ENCODE assay signal across 9 cellular contexts in genomic region chr4:138981930-138982390, GRCh38. TPM values are rescaled to one million over a fixed set of nuclear protein-coding genes. Genes with fewer than 3 reads are reported as not detected.
DNase-seq lines count a peak whose midpoint lies in the region; ATAC-seq and TF ChIP-seq lines count a peak whose summit lies in the region.
"Had no signal": no experiment of that assay in that cellular context is flagged by ENCODE, and none has a peak within 500 bp of the region (broad histone marks: within the 10 kb centered on the region; RNA-seq: fewer than 3 reads in every experiment).

No MANE protein-coding gene starts in this region.

- H3K4me1 ChIP-seq in SK-N-SH (ENCODE audit: control insufficient read depth in 1 of 2, insufficient read depth in 2 of 2, low read depth in 1 of 2, low read length in 1 of 2) (no peaks in the 10 kb centered on the region), vagina (peaks cover 8% of the 10 kb centered on the region)

- intact Hi-C loops in vagina (cut with DNase I): no loop called here
- intact Hi-C loops in activated T-helper 2 cell treated with anti-CD3 and anti-CD28 coated beads, Interferon-gamma antibody, Interleukin-2, Interleukin-4, amounts not matched to agents 10 μg/mL and 5 μg/mL and 100 μg/mL, durations not matched to agents 14 hours and 24 hours and 36 hours (cut with micrococcal nuclease): no loop called here

- H3K79me2 ChIP-seq in SK-N-SH (ENCODE audit: insufficient read depth): no peaks in the 10 kb centered on the region

- H3K9ac ChIP-seq in SK-N-SH: no peak overlapping the region

- TF ChIP-seq CTCF in SK-N-SH (IDR thresholded peaks at IDR 0.05): 0 out of 2 replicates have a peak, but pooled peaks have one; percentile 7
- no peak for TF ChIP-seq CTCF in coronary artery (IDR thresholded peaks at IDR 0.05)
- no peak for TF ChIP-seq CTCF in mesothelial cell of epicardium (IDR thresholded peaks at IDR 0.05; ENCODE audit: unreplicated experiment)
- TF ChIP-seq CTCF in vagina (IDR thresholded peaks at IDR 0.05): peak in 1 of 3 experiments; percentile 20

- H3K36me3 ChIP-seq in SK-N-SH (replicated peaks in 1 of 2; ENCODE audit: control insufficient read depth in 1 of 2, insufficient read depth in 2 of 2, low read length in 1 of 2) (no peaks in the 10 kb centered on the region), vagina (no peaks in the 10 kb centered on the region)

- TF ChIP-seq RAD21 in SK-N-SH (IDR thresholded peaks at IDR 0.05; ENCODE audit: low read length): no peak

- H3K9me2 ChIP-seq in SK-N-SH: no peaks in the 10 kb centered on the region

- no peak for ATAC-seq in SK-N-SH treated with all-trans-retinoic acid at 6 μM for 48 hours
- ATAC-seq: CD8-positive, alpha-beta T cell had no signal

- peaks cover 17% of the 10 kb centered on the region for H3K4me1 Mint-ChIP-seq in mesothelial cell of epicardium
- H3K4me1 Mint-ChIP-seq in activated T-helper 2 cell treated with anti-CD3 and anti-CD28 coated beads, Interferon-gamma antibody, Interleukin-2, Interleukin-4, amounts not matched to agents 10 μg/mL and 5 μg/mL and 100 μg/mL, durations not matched to agents 14 hours and 24 hours and 36 hours (ENCODE audit: low read depth): no peaks in the 10 kb centered on the region

- POLR2A ChIA-PET in SK-N-SH (lab: Yijun Ruan, JAX): no interaction called here

- H3K4me3 ChIP-seq in SK-N-SH (ENCODE audit: low read depth in 2 of 2, low read length in 1 of 2) (no peak overlapping the region), coronary artery (no peak overlapping the region), vagina (no peak overlapping the region)

- H3K27me3 ChIP-seq in SK-N-SH (ENCODE audit: insufficient read depth): no peaks in the 10 kb centered on the region
- H3K27me3 ChIP-seq in vagina: no peaks in the 10 kb centered on the region

- H3K9me3 Mint-ChIP-seq in mesothelial cell of epicardium: peaks cover 8% of the 10 kb centered on the region
- no peaks in the 10 kb centered on the region for H3K9me3 Mint-ChIP-seq in activated T-helper 2 cell treated with anti-CD3 and anti-CD28 coated beads, Interferon-gamma antibody, Interleukin-2, Interleukin-4, amounts not matched to agents 10 μg/mL and 5 μg/mL and 100 μg/mL, durations not matched to agents 14 hours and 24 hours and 36 hours
- H3K9me3 Mint-ChIP-seq: CD8-positive, alpha-beta T cell had no signal

- no peak for DNase-seq in SK-N-SH
- DNase-seq in coronary artery (ENCODE audit: low spot score): no peak
- DNase-seq in mesothelial cell of epicardium (ENCODE audit: low spot score in 2 of 2, unreplicated experiment in 2 of 2): no peak
- no peak for DNase-seq in vagina (ENCODE audit: extremely low spot score in 2 of 2)
- no peak for DNase-seq in central memory CD4-positive, alpha-beta T cell
- no peak for DNase-seq in GM19240 (ENCODE audit: insufficient read length, low spot score)
- no peak for DNase-seq in activated T-helper 2 cell treated with anti-CD3 and anti-CD28 coated beads, Interferon-gamma antibody, Interleukin-2, Interleukin-4, amounts not matched to agents 10 μg/mL and 5 μg/mL and 100 μg/mL, durations not matched to agents 14 hours and 24 hours and 36 hours (ENCODE audit: low spot score)
- DNase-seq: CD8-positive, alpha-beta T cell had no signal

- no peak overlapping the region for H3K4me3 Mint-ChIP-seq in mesothelial cell of epicardium
- H3K4me3 Mint-ChIP-seq in activated T-helper 2 cell treated with anti-CD3 and anti-CD28 coated beads, Interferon-gamma antibody, Interleukin-2, Interleukin-4, amounts not matched to agents 10 μg/mL and 5 μg/mL and 100 μg/mL, durations not matched to agents 14 hours and 24 hours and 36 hours (ENCODE audit: low read depth): no peak overlapping the region
- H3K4me3 Mint-ChIP-seq: CD8-positive, alpha-beta T cell had no signal

- no peaks in the 10 kb centered on the region for H3K27me3 Mint-ChIP-seq in mesothelial cell of epicardium (ENCODE audit: low read depth)
- no peaks in the 10 kb centered on the region for H3K27me3 Mint-ChIP-seq in activated T-helper 2 cell treated with anti-CD3 and anti-CD28 coated beads, Interferon-gamma antibody, Interleukin-2, Interleukin-4, amounts not matched to agents 10 μg/mL and 5 μg/mL and 100 μg/mL, durations not matched to agents 14 hours and 24 hours and 36 hours (ENCODE audit: low read depth)

- TF ChIP-seq EP300 in SK-N-SH (IDR thresholded peaks at IDR 0.05; ENCODE audit: borderline replicate concordance in 1 of 2, low read depth in 1 of 2, low read length in 1 of 2): no peak

- CTCF ChIA-PET in SK-N-SH (lab: Yijun Ruan, JAX): no interaction called here

- peaks cover 3% of the 10 kb centered on the region for H3K36me3 Mint-ChIP-seq in mesothelial cell of epicardium
- no peaks in the 10 kb centered on the region for H3K36me3 Mint-ChIP-seq in activated T-helper 2 cell treated with anti-CD3 and anti-CD28 coated beads, Interferon-gamma antibody, Interleukin-2, Interleukin-4, amounts not matched to agents 10 μg/mL and 5 μg/mL and 100 μg/mL, durations not matched to agents 14 hours and 24 hours and 36 hours (ENCODE audit: low read depth)
- H3K36me3 Mint-ChIP-seq: CD8-positive, alpha-beta T cell had no signal

- H3K27ac Mint-ChIP-seq in mesothelial cell of epicardium: peak overlapping the region; percentile 47
- H3K27ac Mint-ChIP-seq in activated T-helper 2 cell treated with anti-CD3 and anti-CD28 coated beads, Interferon-gamma antibody, Interleukin-2, Interleukin-4, amounts not matched to agents 10 μg/mL and 5 μg/mL and 100 μg/mL, durations not matched to agents 14 hours and 24 hours and 36 hours: no peak overlapping the region
- H3K27ac Mint-ChIP-seq: CD8-positive, alpha-beta T cell had no signal

- no peak overlapping the region for H3K4me2 ChIP-seq in SK-N-SH

- H3K27ac ChIP-seq in SK-N-SH (ENCODE audit: low read depth in 2 of 2, low read length in 1 of 2) (no peak overlapping the region), coronary artery (peak overlapping the region; percentile 2 to 75), vagina (peak overlapping the region; percentile 73)

- H3K9me3 ChIP-seq in SK-N-SH: no peaks in the 10 kb centered on the region
- H3K9me3 ChIP-seq in vagina: no peaks in the 10 kb centered on the region

- H2AFZ ChIP-seq in SK-N-SH (ENCODE audit: low read depth): no peak overlapping the region

- WGBS in SK-N-SH (ENCODE audit: low lambda C conversion rate): 75% methylated on average over 4 of the region's 4 CpGs

- no peaks in the 10 kb centered on the region for H4K20me1 ChIP-seq in SK-N-SH (ENCODE audit: insufficient read depth)

- no peak for TF ChIP-seq POLR2A in vagina (IDR thresholded peaks at IDR 0.05)

- H3F3A ChIP-seq in SK-N-SH (replicated peaks; ENCODE audit: insufficient read depth): no peaks in the 10 kb centered on the region

TF ChIP-seq in SK-N-SH, 30 proteins besides CTCF, POLR2A, EP300 and RAD21 (continues in another document):
- TF ChIP-seq ELF1 (IDR thresholded peaks at IDR 0.05): no peak
- TF ChIP-seq TAF1 (IDR thresholded peaks at IDR 0.05; ENCODE audit: borderline replicate concordance, low read depth, low read length): no peak
- TF ChIP-seq USF1 (IDR thresholded peaks at IDR 0.05; ENCODE audit: borderline replicate concordance, low read depth): no peak
- TF ChIP-seq GATA2 (CRISPR knock-in tag; IDR thresholded peaks at IDR 0.05): no peak
- no peak for TF ChIP-seq FOXM1 (IDR thresholded peaks at IDR 0.05; ENCODE audit: low read depth)
- no peak for TF ChIP-seq MEF2A (IDR thresholded peaks at IDR 0.05; ENCODE audit: borderline replicate concordance, low read depth)

TF ChIP-seq in SK-N-SH treated with all-trans-retinoic acid at 6 μM for 48 hours, 23 proteins besides CTCF, POLR2A, EP300 and RAD21:
- TF ChIP-seq ZC3H10 (CRISPR knock-in tag; IDR thresholded peaks at IDR 0.05) (no peak), BACH2 (CRISPR knock-in tag; IDR thresholded peaks at IDR 0.05; ENCODE audit: borderline replicate concordance) (no peak), CSDC2 (CRISPR knock-in tag; IDR thresholded peaks at IDR 0.05) (no peak), RARB (CRISPR knock-in tag; IDR thresholded peaks at IDR 0.05) (no peak), SNAI2 (CRISPR knock-in tag; IDR thresholded peaks at IDR 0.05) (no peak), ZFP3 (CRISPR knock-in tag; IDR thresholded peaks at IDR 0.05) (no peak), ESRRG (CRISPR knock-in tag; IDR thresholded peaks at IDR 0.05) (no peak), ZFP30 (CRISPR knock-in tag; IDR thresholded peaks at IDR 0.05) (no peak), ISL1 (CRISPR knock-in tag; IDR thresholded peaks at IDR 0.05) (no peak), ZNF8 (CRISPR knock-in tag; IDR thresholded peaks at IDR 0.05) (no peak), PPARA (CRISPR knock-in tag; IDR thresholded peaks at IDR 0.05; ENCODE audit: borderline replicate concordance) (no peak)
- TF ChIP-seq, protein P1, sequence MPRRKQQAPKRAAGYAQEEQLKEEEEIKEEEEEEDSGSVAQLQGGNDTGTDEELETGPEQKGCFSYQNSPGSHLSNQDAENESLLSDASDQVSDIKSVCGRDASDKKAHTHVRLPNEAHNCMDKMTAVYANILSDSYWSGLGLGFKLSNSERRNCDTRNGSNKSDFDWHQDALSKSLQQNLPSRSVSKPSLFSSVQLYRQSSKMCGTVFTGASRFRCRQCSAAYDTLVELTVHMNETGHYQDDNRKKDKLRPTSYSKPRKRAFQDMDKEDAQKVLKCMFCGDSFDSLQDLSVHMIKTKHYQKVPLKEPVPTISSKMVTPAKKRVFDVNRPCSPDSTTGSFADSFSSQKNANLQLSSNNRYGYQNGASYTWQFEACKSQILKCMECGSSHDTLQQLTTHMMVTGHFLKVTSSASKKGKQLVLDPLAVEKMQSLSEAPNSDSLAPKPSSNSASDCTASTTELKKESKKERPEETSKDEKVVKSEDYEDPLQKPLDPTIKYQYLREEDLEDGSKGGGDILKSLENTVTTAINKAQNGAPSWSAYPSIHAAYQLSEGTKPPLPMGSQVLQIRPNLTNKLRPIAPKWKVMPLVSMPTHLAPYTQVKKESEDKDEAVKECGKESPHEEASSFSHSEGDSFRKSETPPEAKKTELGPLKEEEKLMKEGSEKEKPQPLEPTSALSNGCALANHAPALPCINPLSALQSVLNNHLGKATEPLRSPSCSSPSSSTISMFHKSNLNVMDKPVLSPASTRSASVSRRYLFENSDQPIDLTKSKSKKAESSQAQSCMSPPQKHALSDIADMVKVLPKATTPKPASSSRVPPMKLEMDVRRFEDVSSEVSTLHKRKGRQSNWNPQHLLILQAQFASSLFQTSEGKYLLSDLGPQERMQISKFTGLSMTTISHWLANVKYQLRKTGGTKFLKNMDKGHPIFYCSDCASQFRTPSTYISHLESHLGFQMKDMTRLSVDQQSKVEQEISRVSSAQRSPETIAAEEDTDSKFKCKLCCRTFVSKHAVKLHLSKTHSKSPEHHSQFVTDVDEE (CRISPR knock-in tag; IDR thresholded peaks at IDR 0.05): no peak

RNA-seq across cellular contexts. Expression of gene NOCT, which starts 33.6 kb away (rescaled TPM):
- polyA plus RNA-seq in SK-N-SH (2012; rRNA removed): 3.8 TPM in 2 replicates
- polyA plus RNA-seq in SK-N-SH (2012; cell fraction: cytosol; rRNA removed): 2.5 and 2.9 TPM in 2 replicates
- 5.5 and 5.8 TPM in 2 replicates for polyA plus RNA-seq in SK-N-SH (2012; cell fraction: nucleus; rRNA removed)
- 6.9 to 8.6 TPM (median 8.3 TPM) in 3 replicates for total RNA-seq in mesothelial cell of epicardium
- total RNA-seq in vagina: 4.2 TPM
- total RNA-seq in activated T-helper 2 cell treated with anti-CD3 and anti-CD28 coated beads, Interferon-gamma antibody, Interleukin-2, Interleukin-4, amounts not matched to agents 10 μg/mL and 5 μg/mL and 100 μg/mL, durations not matched to agents 14 hours and 24 hours and 36 hours: 20.3 and 22.1 TPM in 2 replicates

Comparison
In these comparisons a context has a peak if more than half of its experiments do, and no peak if none do; other contexts are left out.
1. H3K27ac ChIP-seq: peak in coronary artery (2 of 2) and vagina (single experiment); none in SK-N-SH (0 of 2).